22 cellular contexts compared by ENCODE assay signal in genomic region chr2:109256111-109256510, GRCh38.
DNase-seq lines count a peak whose midpoint lies in the region; ATAC-seq and TF ChIP-seq lines count a peak whose summit lies in the region.
"Had no signal": no experiment of that assay in that cellular context is flagged by ENCODE, and none has a peak within 500 bp of the region (broad histone marks: within the 10 kb centered on the region; RNA-seq: fewer than 3 reads in every experiment).

No MANE protein-coding gene starts in this region.

- peak; percentile 4 for DNase-seq in activated T-cell treated with anti-CD3 and anti-CD28 coated beads, Interleukin-2, amount 50 U/mL, for 1 hour
- DNase-seq in activated T-cell treated with anti-CD3 and anti-CD28 coated beads, Interleukin-2, amount 50 U/mL, for 72 hours: no peak
- DNase-seq in adrenal gland (peak in 2 of 7 donors; percentile 19 to 51), memory B cell (ENCODE audit: low spot score in 2 of 2) (no peak), testis (peak; percentile 10), GM03348 (ENCODE audit: low spot score) (no peak)
- DNase-seq in central memory CD4-positive, alpha-beta T cell: no peak
- no peak for DNase-seq in stimulated activated CD4-positive, alpha-beta T cell treated with anti-CD3 and anti-CD28 coated beads, Interleukin-1b, Interleukin-23, amount 100 ng/mL, for 48 hours
- DNase-seq: activated CD4-positive, alpha-beta T cell treated with anti-CD3 and anti-CD28 coated beads, Interleukin-2, amount 10 ng/mL, durations not matched to agents 7 days and 5 days; GF-D8; GOT3; naive thymus-derived CD8-positive, alpha-beta T cell; NCI-H1048; NCI-H2029; NCI-H226; NCI-H82; pancreas; sigmoid colon; stimulated activated naive CD8-positive, alpha-beta T cell treated with anti-CD3 and anti-CD28 coated beads, Interleukin-15, Interleukin-2, amounts not matched to agents 100 U/mL and 50 U/mL, for 24 hours; T-helper 1 cell; transverse colon had no signal

- H3K27me3 ChIP-seq in adrenal gland (no peaks in the 10 kb centered on the region), testis (no peaks in the 10 kb centered on the region)
- H3K27me3 ChIP-seq: breast epithelium, pancreas, sigmoid colon, transverse colon had no signal

- ATAC-seq in activated T-cell treated with anti-CD3 and anti-CD28 coated beads, Interleukin-2, amount 50 U/mL, for 72 hours (replicated peaks in 1 of 2): no peak
- ATAC-seq in memory B cell (ENCODE audit: low read depth): no peak
- ATAC-seq: naive thymus-derived CD8-positive, alpha-beta T cell; stimulated activated naive CD8-positive, alpha-beta T cell treated with anti-CD3 and anti-CD28 coated beads, Interleukin-15, Interleukin-2, amounts not matched to agents 100 U/mL and 50 U/mL, for 24 hours had no signal

- TF ChIP-seq POLR2A in adrenal gland (IDR thresholded peaks at IDR 0.05) (no peak), testis (IDR thresholded peaks at IDR 0.05) (no peak)

- no peak for TF ChIP-seq CTCF in adrenal gland (IDR thresholded peaks at IDR 0.05)
- TF ChIP-seq CTCF in testis (IDR thresholded peaks at IDR 0.05): no peak

- WGBS in adrenal gland, 4 donors: 89 to 96% (median 92%) methylated on average over 12 of the region's 12 CpGs
- WGBS in testis, 2 donors: 91 to 93% methylated on average over 12 of the region's 12 CpGs

- no peak overlapping the region for H3K4me3 Mint-ChIP-seq in activated T-cell treated with anti-CD3 and anti-CD28 coated beads, Interleukin-2, amount 50 U/mL, for 72 hours
- H3K4me3 Mint-ChIP-seq in memory B cell: peak overlapping the region; percentile 54
- H3K4me3 Mint-ChIP-seq: activated CD4-positive, alpha-beta T cell treated with anti-CD3 and anti-CD28 coated beads, Interleukin-2, amount 10 ng/mL, durations not matched to agents 7 days and 5 days had no signal

- H3K4me1 Mint-ChIP-seq in activated T-cell treated with anti-CD3 and anti-CD28 coated beads, Interleukin-2, amount 50 U/mL, for 72 hours (ENCODE audit: low read depth): no peaks in the 10 kb centered on the region
- H3K4me1 Mint-ChIP-seq in memory B cell: peaks cover 30% of the 10 kb centered on the region
- H3K4me1 Mint-ChIP-seq: activated CD4-positive, alpha-beta T cell treated with anti-CD3 and anti-CD28 coated beads, Interleukin-2, amount 10 ng/mL, durations not matched to agents 7 days and 5 days had no signal

- H3K4me1 ChIP-seq in adrenal gland (replicated peaks in 1 of 2): peaks cover 26 to 55% of the 10 kb centered on the region in 2 donors
- H3K4me1 ChIP-seq in testis: no peaks in the 10 kb centered on the region
- H3K4me1 ChIP-seq: breast epithelium had no signal

- intact Hi-C loops in adrenal gland (cut with DNase I) (no loop called here), testis (cut with DNase I; ENCODE audit: low total_unique reads) (no loop called here)

- no peaks in the 10 kb centered on the region for H3K27me3 Mint-ChIP-seq in activated T-cell treated with anti-CD3 and anti-CD28 coated beads, Interleukin-2, amount 50 U/mL, for 72 hours (ENCODE audit: low read depth)
- H3K27me3 Mint-ChIP-seq in memory B cell: no peaks in the 10 kb centered on the region
- H3K27me3 Mint-ChIP-seq: activated CD4-positive, alpha-beta T cell treated with anti-CD3 and anti-CD28 coated beads, Interleukin-2, amount 10 ng/mL, durations not matched to agents 7 days and 5 days; naive thymus-derived CD8-positive, alpha-beta T cell had no signal

- no peaks in the 10 kb centered on the region for H3K36me3 Mint-ChIP-seq in activated T-cell treated with anti-CD3 and anti-CD28 coated beads, Interleukin-2, amount 50 U/mL, for 72 hours (ENCODE audit: insufficient read depth in 2 of 2)
- no peaks in the 10 kb centered on the region for H3K36me3 Mint-ChIP-seq in memory B cell
- H3K36me3 Mint-ChIP-seq: naive thymus-derived CD8-positive, alpha-beta T cell had no signal

- H3K9me3 Mint-ChIP-seq in activated T-cell treated with anti-CD3 and anti-CD28 coated beads, Interleukin-2, amount 50 U/mL, for 72 hours: no peaks in the 10 kb centered on the region
- no peaks in the 10 kb centered on the region for H3K9me3 Mint-ChIP-seq in memory B cell
- H3K9me3 Mint-ChIP-seq: activated CD4-positive, alpha-beta T cell treated with anti-CD3 and anti-CD28 coated beads, Interleukin-2, amount 10 ng/mL, durations not matched to agents 7 days and 5 days; naive thymus-derived CD8-positive, alpha-beta T cell had no signal

- peak overlapping the region in 4 of 5 donors; percentile 4 to 65 (median 29) for H3K27ac ChIP-seq in adrenal gland
- H3K27ac ChIP-seq in testis: no peak overlapping the region
- H3K27ac ChIP-seq: transverse colon had no signal

- H3K27ac Mint-ChIP-seq in activated T-cell treated with anti-CD3 and anti-CD28 coated beads, Interleukin-2, amount 50 U/mL, for 72 hours: no peak overlapping the region
- peak overlapping the region; percentile 85 for H3K27ac Mint-ChIP-seq in memory B cell
- H3K27ac Mint-ChIP-seq: activated CD4-positive, alpha-beta T cell treated with anti-CD3 and anti-CD28 coated beads, Interleukin-2, amount 10 ng/mL, durations not matched to agents 7 days and 5 days had no signal

- H3K9me3 ChIP-seq in adrenal gland (replicated peaks in 1 of 3): no peaks in the 10 kb centered on the region
- no peaks in the 10 kb centered on the region for H3K9me3 ChIP-seq in testis
- H3K9me3 ChIP-seq: breast epithelium, pancreas, sigmoid colon, transverse colon had no signal

- H3K36me3 ChIP-seq in adrenal gland (replicated peaks in 1 of 2) (no peaks in the 10 kb centered on the region), testis (ENCODE audit: low read depth, missing control alignments) (no peaks in the 10 kb centered on the region)
- H3K36me3 ChIP-seq: breast epithelium, pancreas, sigmoid colon, transverse colon had no signal

- H3K4me3 ChIP-seq in adrenal gland: no peak overlapping the region
- no peak overlapping the region for H3K4me3 ChIP-seq in testis
- H3K4me3 ChIP-seq: breast epithelium, pancreas, sigmoid colon, transverse colon had no signal

Comparison
In these comparisons a context has a peak if more than half of its experiments do, and no peak if none do; other contexts are left out.
1. DNase-seq: peak in activated T-cell treated with anti-CD3 and anti-CD28 coated beads, Interleukin-2, amount 50 U/mL, for 1 hour (single experiment) and testis (single experiment); none in activated T-cell treated with anti-CD3 and anti-CD28 coated beads, Interleukin-2, amount 50 U/mL, for 72 hours (0 of 2), memory B cell (0 of 2), GM03348 (single experiment), central memory CD4-positive, alpha-beta T cell (single experiment) and stimulated activated CD4-positive, alpha-beta T cell treated with anti-CD3 and anti-CD28 coated beads, Interleukin-1b, Interleukin-23, amount 100 ng/mL, for 48 hours (single experiment).
2. H3K27ac ChIP-seq: peak in adrenal gland (4 of 5); none in testis (0 of 2).